9 cellular contexts compared by ENCODE assay signal in the genomic region with DNA sequence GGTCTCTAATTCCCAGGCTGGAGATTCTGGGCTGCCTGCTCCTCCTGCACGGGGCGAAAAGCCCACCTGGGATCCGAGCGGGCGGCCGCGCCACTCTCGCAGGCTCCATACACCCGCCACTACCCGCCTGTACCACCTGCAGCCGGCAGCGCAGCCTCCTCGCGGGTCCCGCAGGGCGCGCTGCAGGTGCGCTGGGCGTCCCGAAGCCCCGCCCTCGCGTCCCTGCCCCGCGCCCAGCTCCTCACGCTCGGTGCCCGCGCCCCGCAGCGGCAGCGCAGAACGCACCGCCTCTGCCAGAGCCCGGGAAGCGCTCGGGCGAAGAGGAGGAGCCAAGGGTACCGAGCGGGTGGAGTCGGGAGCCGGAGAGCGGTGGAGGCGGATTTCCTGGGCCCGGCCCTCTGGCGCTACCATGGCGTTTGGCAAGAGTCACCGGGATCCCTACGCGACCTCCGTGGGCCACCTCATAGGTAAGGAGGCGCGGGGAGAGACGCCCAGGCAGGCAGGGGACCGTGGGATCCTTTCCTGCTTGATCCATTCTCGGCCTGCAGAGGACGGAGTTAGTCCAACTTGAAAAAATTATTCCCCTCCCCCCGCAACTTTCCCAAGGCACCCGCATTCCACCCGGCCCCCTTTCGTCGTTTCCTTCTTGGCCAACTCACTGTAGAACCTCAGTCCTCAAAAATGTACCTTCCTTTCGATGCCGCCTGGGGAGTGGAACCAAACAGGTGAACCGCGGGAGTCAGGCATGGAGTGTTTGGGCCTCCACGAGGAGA. TPM values are rescaled to one million over a fixed set of nuclear protein-coding genes. Genes with fewer than 3 reads are reported as not detected.
A peak's percentile ranks its signal among the peaks of the same experiment; 100 is the strongest.
DNase-seq lines count a peak whose midpoint lies in the region; ATAC-seq lines count a peak whose summit lies in the region.
"Had no signal": no experiment of that assay in that cellular context is flagged by ENCODE, and none has a peak within 500 bp of the region (broad histone marks: within the 10 kb centered on the region; RNA-seq: fewer than 3 reads in every experiment).

A gene with protein sequence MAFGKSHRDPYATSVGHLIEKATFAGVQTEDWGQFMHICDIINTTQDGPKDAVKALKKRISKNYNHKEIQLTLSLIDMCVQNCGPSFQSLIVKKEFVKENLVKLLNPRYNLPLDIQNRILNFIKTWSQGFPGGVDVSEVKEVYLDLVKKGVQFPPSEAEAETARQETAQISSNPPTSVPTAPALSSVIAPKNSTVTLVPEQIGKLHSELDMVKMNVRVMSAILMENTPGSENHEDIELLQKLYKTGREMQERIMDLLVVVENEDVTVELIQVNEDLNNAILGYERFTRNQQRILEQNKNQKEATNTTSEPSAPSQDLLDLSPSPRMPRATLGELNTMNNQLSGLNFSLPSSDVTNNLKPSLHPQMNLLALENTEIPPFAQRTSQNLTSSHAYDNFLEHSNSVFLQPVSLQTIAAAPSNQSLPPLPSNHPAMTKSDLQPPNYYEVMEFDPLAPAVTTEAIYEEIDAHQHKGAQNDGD (plus strand): TSS at position 396 of the 773 bp plus-strand sequence. CDS start 14 bp downstream, at position 410.

- no peaks in the 10 kb centered on the region for H3K9me3 ChIP-seq in mesodermal cell (ENCODE audit: control insufficient read depth, low read length)

- peak within 1 kb of the TSS; percentile 57 for H3K4me3 ChIP-seq in mesodermal cell (ENCODE audit: extremely low read depth, insufficient read depth, low read length, poor library complexity, severe bottlenecking)

- H3K4me1 ChIP-seq in mesodermal cell (ENCODE audit: control insufficient read depth, insufficient read depth, low read length, poor library complexity, severe bottlenecking): peaks cover 5% of the 10 kb centered on the region

- H3K36me3 ChIP-seq in mesodermal cell (ENCODE audit: control insufficient read depth, insufficient read depth, low read length): peaks cover 4% of the 10 kb centered on the region

- peak; percentile 72 for ATAC-seq in HG02885 (IDR thresholded peaks at IDR 0.05; ENCODE audit: poor library complexity, unreplicated experiment)

- WGBS in mesodermal cell (ENCODE audit: insufficient coverage in 2 of 2), 2 experiments: 1% methylated on average over 51 to 64 of the region's 67 CpGs

- no peak within 1 kb of the TSS for H3K27ac ChIP-seq in mesodermal cell (ENCODE audit: low read depth, low read length, severe bottlenecking)

- DNase-seq in activated T-cell treated with anti-CD3 and anti-CD28 coated beads for 24 hours (ENCODE audit: low read depth) (peak; percentile 11), activated T-cell treated with anti-CD3 and anti-CD28 coated beads for 4 hours (no peak), NCI-H187 treated with DMSO at 0.1 percent for 48 hours (lab: John Stamatoyannopoulos, UW) (peak; percentile 46), UCSD-AML1 (lab: John Stamatoyannopoulos, UW; ENCODE audit: unreplicated experiment) (peak; percentile 76), epidermal melanocyte (ENCODE audit: insufficient read length, low spot score) (peak; percentile 58), stromal cell of bone marrow (ENCODE audit: low read depth) (peak; percentile 40)
- DNase-seq: DND-41 had no signal

RNA-seq across cellular contexts. Expression of the gene that starts here (rescaled TPM):
- 22.7 TPM for polyA plus RNA-seq in mesodermal cell (2013, experiment 1 of 2)
- polyA plus RNA-seq in mesodermal cell (2013, experiment 2 of 2): 26.9 TPM
